ENCODE assay signal across 8 cellular contexts in the genomic region with DNA sequence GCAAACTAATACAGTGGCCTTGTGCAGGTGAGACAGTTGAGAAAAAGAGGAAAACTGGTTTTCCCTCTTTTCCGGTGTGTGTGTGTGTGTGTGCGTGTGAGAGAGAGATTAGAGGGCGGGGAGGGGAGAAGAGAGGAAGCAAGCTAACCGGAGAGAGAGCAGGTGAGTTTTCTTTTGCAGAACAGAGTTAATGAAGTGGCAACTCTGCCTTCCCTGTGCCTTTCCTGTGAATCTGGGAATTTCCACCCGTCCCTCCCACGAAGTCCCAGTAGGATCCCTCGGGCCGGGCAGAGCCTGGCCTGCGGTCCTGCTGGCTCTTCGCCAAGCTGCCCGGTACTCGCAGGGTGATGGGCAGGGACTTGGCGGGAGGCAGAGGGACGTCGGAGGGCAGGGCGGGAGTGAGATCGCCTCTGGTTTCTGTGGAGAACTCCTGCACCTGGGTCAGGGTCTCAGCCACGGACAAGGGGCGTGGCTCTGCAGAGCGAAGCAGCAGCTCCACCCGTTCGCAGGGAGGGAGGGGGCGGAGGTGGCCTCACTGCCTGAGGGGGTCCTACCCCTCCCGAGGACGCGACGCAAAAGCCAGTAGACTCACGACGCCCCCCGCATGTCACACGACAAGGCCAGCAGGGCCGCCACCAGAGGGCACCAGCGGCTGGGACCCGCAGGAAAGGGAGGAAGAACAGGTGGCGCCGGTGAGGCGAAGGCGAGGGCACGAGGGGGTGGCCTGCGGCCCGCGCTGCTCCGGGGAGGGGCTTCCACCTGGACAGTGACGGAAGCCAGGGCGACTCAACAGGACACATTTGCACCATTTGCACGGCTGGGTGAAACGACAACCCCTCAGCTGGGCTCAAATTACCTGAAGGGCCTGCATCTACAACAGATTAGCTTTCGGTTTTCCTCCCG. TPM values are rescaled to one million over a fixed set of nuclear protein-coding genes. Genes with fewer than 3 reads are reported as not detected.
DNase-seq lines count a peak whose midpoint lies in the region; ATAC-seq and TF ChIP-seq lines count a peak whose summit lies in the region.

No MANE protein-coding gene starts in this region.

- H4K20me1 ChIP-seq in OCI-LY1 (ENCODE audit: insufficient read depth, low read length) (no peaks in the 10 kb centered on the region), neural progenitor cell (ENCODE audit: low read depth) (no peaks in the 10 kb centered on the region)

- WGBS in testis, 2 donors = 6 to 17% methylated on average over 15 to 49 of the region's 49 CpGs

- H3K9me3 Mint-ChIP-seq in neural progenitor cell = peaks cover 13% of the 10 kb centered on the region

- peak overlapping the region; percentile 61 for H3K4me3 Mint-ChIP-seq in neural progenitor cell

- H3K79me2 ChIP-seq in OCI-LY1 (ENCODE audit: insufficient read depth, low read length) = no peaks in the 10 kb centered on the region
- H3K79me2 ChIP-seq in neural progenitor cell (ENCODE audit: low read depth) = no peaks in the 10 kb centered on the region

- H3K9me2 ChIP-seq in OCI-LY1 (ENCODE audit: low read depth, low read length) = no peaks in the 10 kb centered on the region

- H3K36me3 Mint-ChIP-seq in neural progenitor cell = peaks cover 2% of the 10 kb centered on the region

- peak overlapping the region; percentile 48; the same call in 1 of the 2 replicates for H3K9ac ChIP-seq in OCI-LY1 (ENCODE audit: low read length)
- H3K9ac ChIP-seq in neural progenitor cell = no peak overlapping the region

- H3K4me1 Mint-ChIP-seq in neural progenitor cell = peaks cover 10% of the 10 kb centered on the region

- peaks cover 12% of the 10 kb centered on the region for H3K27me3 Mint-ChIP-seq in neural progenitor cell (ENCODE audit: insufficient read depth, low read depth)

- H3K27me3 ChIP-seq in OCI-LY1 (ENCODE audit: insufficient read depth, low read length) = peaks cover 3% of the 10 kb centered on the region; the same call in 1 of the 2 replicates
- peaks cover 25% of the 10 kb centered on the region for H3K27me3 ChIP-seq in neural progenitor cell
- no peaks in the 10 kb centered on the region for H3K27me3 ChIP-seq in testis

- H3K4me3 ChIP-seq in OCI-LY1 (ENCODE audit: low read depth, low read length, poor library complexity, severe bottlenecking) = peak overlapping the region; percentile 57
- peak overlapping the region; percentile 55 for H3K4me3 ChIP-seq in fibroblast of the aortic adventitia (ENCODE audit: low read depth, low read length)
- peak overlapping the region; percentile 41 for H3K4me3 ChIP-seq in neural progenitor cell
- H3K4me3 ChIP-seq in testis = peak overlapping the region; percentile 27 to 52

- TF ChIP-seq CTCF in OCI-LY1 (IDR thresholded peaks at IDR 0.05; ENCODE audit: low read length) (peak; percentile 98), fibroblast of the aortic adventitia (IDR thresholded peaks at IDR 0.05; ENCODE audit: insufficient read depth, low read length) (peak; percentile 44), neural progenitor cell (IDR thresholded peaks at IDR 0.05) (peak; percentile 87), testis (IDR thresholded peaks at IDR 0.05) (peak; percentile 12 to 50 (median 35))

- peak; percentile 61 for DNase-seq in ELR (ENCODE audit: low read depth)
- peak; percentile 75 for DNase-seq in HPDE6-E6E7 (ENCODE audit: extremely low spot score)
- DNase-seq in activated T-cell treated with anti-CD3 and anti-CD28 coated beads, Interleukin-2, amount 50 U/mL, for 48 hours = peak; percentile 84 to 85
- no peak for DNase-seq in fibroblast of the aortic adventitia (ENCODE audit: low read depth)
- peak; percentile 86 for DNase-seq in neural progenitor cell (ENCODE audit: low spot score)
- DNase-seq in testis = peak; percentile 54

- H3K4me2 ChIP-seq in OCI-LY1 (ENCODE audit: low read length) = peak overlapping the region; percentile 82
- peak overlapping the region; percentile 82 for H3K4me2 ChIP-seq in neural progenitor cell

- H3K36me3 ChIP-seq in OCI-LY1 (ENCODE audit: insufficient read depth, low read length) (no peaks in the 10 kb centered on the region; the same call in 1 of the 2 replicates), neural progenitor cell (no peaks in the 10 kb centered on the region), testis (ENCODE audit: low read depth, missing control alignments) (no peaks in the 10 kb centered on the region)

- H3K27ac ChIP-seq in OCI-LY1 (ENCODE audit: low read depth, low read length, poor library complexity, severe bottlenecking) (no peak overlapping the region), neural progenitor cell (no peak overlapping the region), testis (no peak overlapping the region)

- H2AFZ ChIP-seq in OCI-LY1 (ENCODE audit: low read length) = peak overlapping the region; percentile 93
- peak overlapping the region; percentile 93 for H2AFZ ChIP-seq in neural progenitor cell (replicated peaks)

- no peak for TF ChIP-seq POLR2A in testis (IDR thresholded peaks at IDR 0.05)

- no peak for ATAC-seq in GM18502 (IDR thresholded peaks at IDR 0.05; ENCODE audit: poor library complexity, unreplicated experiment)

- H3K4me1 ChIP-seq in OCI-LY1 (ENCODE audit: insufficient read depth, low read length, severe bottlenecking) (peaks cover 12% of the 10 kb centered on the region), neural progenitor cell (peaks cover 7% of the 10 kb centered on the region), testis (peaks cover 9% of the 10 kb centered on the region)

- H3K27ac Mint-ChIP-seq in neural progenitor cell = peak overlapping the region; percentile 18

- H3F3A ChIP-seq in OCI-LY1 (ENCODE audit: insufficient read depth, low read length) (no peaks in the 10 kb centered on the region), neural progenitor cell (ENCODE audit: low read depth) (peaks cover 8% of the 10 kb centered on the region)

- H3K9me3 ChIP-seq in OCI-LY1 (ENCODE audit: low read length) (no peaks in the 10 kb centered on the region), neural progenitor cell (ENCODE audit: low read depth) (no peaks in the 10 kb centered on the region), testis (no peaks in the 10 kb centered on the region)

- intact Hi-C loops in testis (cut with DNase I; ENCODE audit: low total_unique reads) = no loop called here

RNA-seq across cellular contexts. Expression of a gene that starts 51.2 kb away (rescaled TPM):
- total RNA-seq in fibroblast of the aortic adventitia (ENCODE audit: low replicate concordance) (0.74 and 2.9 TPM in 2 replicates), neural progenitor cell (ENCODE audit: low replicate concordance) (10.3 and 15.3 TPM in 2 replicates), testis (1 to 10 TPM; 5.8 to 7.2 TPM)
- 6.8 TPM for polyA plus RNA-seq in testis (ENCODE audit: insufficient read depth, low read depth, low replicate concordance)

RNA-seq across cellular contexts. Expression of a gene that starts 59.2 kb away (rescaled TPM):
- total RNA-seq in fibroblast of the aortic adventitia (ENCODE audit: low replicate concordance) = 7.8 and 12.9 TPM in 2 replicates
- total RNA-seq in neural progenitor cell (ENCODE audit: low replicate concordance) = 15.9 and 16.2 TPM in 2 replicates
- total RNA-seq in testis = 10 to 100 TPM; 12.8 to 18.5 TPM
- 12.0 TPM for polyA plus RNA-seq in testis (ENCODE audit: insufficient read depth, low read depth, low replicate concordance)

Comparison
In these comparisons a context has a peak if more than half of its experiments do, and no peak if none do; other contexts are left out.
1. CTCF ChIP-seq: peak in every context shown above with its lines; median percentile 98 in OCI-LY1; 87 in neural progenitor cell; 44 in fibroblast of the aortic adventitia; 35 in testis.